Comparison of ENCODE assay signal across 11 cellular contexts in the genomic region with DNA sequence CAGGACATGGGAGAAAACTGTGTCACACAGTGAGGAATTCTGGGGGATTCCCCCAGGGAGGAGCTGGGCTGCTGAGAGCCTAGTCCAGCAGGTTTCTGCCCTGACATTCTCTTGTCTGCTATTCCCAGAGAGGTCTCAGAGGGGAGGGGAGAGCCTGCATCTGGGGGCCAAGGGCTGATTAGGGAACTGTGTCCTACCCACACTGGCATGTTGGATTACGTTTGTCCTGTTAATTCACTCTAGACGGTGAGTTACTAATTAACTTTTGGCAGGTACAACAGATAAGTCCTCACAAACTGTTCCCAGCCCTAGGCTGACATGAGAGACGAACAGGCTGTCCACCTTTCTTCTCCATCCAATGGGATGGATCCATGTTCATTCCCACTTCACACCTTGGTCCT. TPM values are rescaled to one million over a fixed set of nuclear protein-coding genes. Genes with fewer than 3 reads are reported as not detected.
DNase-seq lines count a peak whose midpoint lies in the region; ATAC-seq and TF ChIP-seq lines count a peak whose summit lies in the region.
"Had no signal": no experiment of that assay in that cellular context is flagged by ENCODE, and none has a peak within 500 bp of the region (broad histone marks: within the 10 kb centered on the region; RNA-seq: fewer than 3 reads in every experiment).

No MANE protein-coding gene starts in this region.

- H3K27me3 Mint-ChIP-seq in chondrocyte (ENCODE audit: low read depth) = no peaks in the 10 kb centered on the region
- H3K27me3 Mint-ChIP-seq in natural killer cell (ENCODE audit: low read depth in 2 of 2) = no peaks in the 10 kb centered on the region

- H3K4me3 ChIP-seq in right atrium auricular region (no peak overlapping the region), vagina (no peak overlapping the region)

- TF ChIP-seq CTCF in right atrium auricular region (IDR thresholded peaks at IDR 0.05) = no peak
- TF ChIP-seq CTCF in chondrocyte (IDR thresholded peaks at IDR 0.05) = no peak
- TF ChIP-seq CTCF in natural killer cell (IDR thresholded peaks at IDR 0.05) = no peak
- TF ChIP-seq CTCF in vagina (IDR thresholded peaks at IDR 0.05) = no peak

- H3K4me3 Mint-ChIP-seq in chondrocyte (ENCODE audit: unreplicated experiment) (no peak overlapping the region), natural killer cell (peak overlapping the region; percentile 53)

- H3K27ac Mint-ChIP-seq in chondrocyte (ENCODE audit: unreplicated experiment) = peak overlapping the region; percentile 96
- H3K27ac Mint-ChIP-seq in natural killer cell = peak overlapping the region; percentile 82 to 86

- TF ChIP-seq POLR2A in vagina (IDR thresholded peaks at IDR 0.05) = no peak

- H3K9me3 ChIP-seq in right atrium auricular region = no peaks in the 10 kb centered on the region
- H3K9me3 ChIP-seq in vagina = no peaks in the 10 kb centered on the region

- peaks cover 0 to 77% of the 10 kb centered on the region in 2 donors for H3K4me1 ChIP-seq in right atrium auricular region
- peaks cover 71% of the 10 kb centered on the region for H3K4me1 ChIP-seq in vagina

- H3K4me1 Mint-ChIP-seq in chondrocyte (ENCODE audit: low read depth) (peaks cover 73% of the 10 kb centered on the region), natural killer cell (peaks cover 54 to 64% of the 10 kb centered on the region in 2 donors)

- no peaks in the 10 kb centered on the region for H3K9me3 Mint-ChIP-seq in chondrocyte (ENCODE audit: low read depth)
- H3K9me3 Mint-ChIP-seq in natural killer cell = no peaks in the 10 kb centered on the region

- DNase-seq in right atrium auricular region (ENCODE audit: low spot score) (no peak), left ventricle myocardium superior (no peak), chondrocyte (ENCODE audit: low spot score) (peak; percentile 24), natural killer cell (no peak), vagina (ENCODE audit: extremely low spot score in 2 of 2) (no peak), NCI-H1092 treated with DMSO at 0.1 percent for 48 hours (lab: John Stamatoyannopoulos, UW) (no peak), NCI-H82 (lab: John Stamatoyannopoulos, UW) (no peak), inferior parietal cortex (ENCODE audit: extremely low spot score) (no peak)
- DNase-seq: brain microvascular endothelial cell, HCEC 1CT, NCI-H510A had no signal

- H3K36me3 Mint-ChIP-seq in chondrocyte (ENCODE audit: low read depth) = peaks cover 12% of the 10 kb centered on the region
- H3K36me3 Mint-ChIP-seq in natural killer cell = no peaks in the 10 kb centered on the region

- intact Hi-C loops in left ventricle myocardium superior (cut with micrococcal nuclease) = loop anchor here (5.0 kb wide), 1 partner anchor 45 kb away; no protein-coding TSS in a partner anchor
- intact Hi-C loops in natural killer cell (cut with micrococcal nuclease) = loop anchor here (5.0 kb wide), 1 partner anchor 100 kb away; no protein-coding TSS in a partner anchor
- intact Hi-C loops in vagina (cut with DNase I) = no loop called here

- H3K36me3 ChIP-seq in right atrium auricular region = peaks cover 24% of the 10 kb centered on the region
- H3K36me3 ChIP-seq in vagina = peaks cover 0 to 8% of the 10 kb centered on the region in 2 donors

- H3K27me3 ChIP-seq in right atrium auricular region (no peaks in the 10 kb centered on the region), vagina (no peaks in the 10 kb centered on the region)
- H3K27me3 ChIP-seq: brain microvascular endothelial cell had no signal

- H3K27ac ChIP-seq in right atrium auricular region (peak overlapping the region; percentile 93 to 97), vagina (peak overlapping the region; percentile 95)

- no peak for ATAC-seq in left ventricle myocardium superior
- ATAC-seq in natural killer cell = no peak

RNA-seq across cellular contexts. Expression of gene SH3BGRL3, which starts 2.6 kb away (rescaled TPM):
- total RNA-seq in right atrium auricular region = 10 to 100 TPM; 24.8 to 66.0 TPM
- 34.7 TPM for total RNA-seq in left ventricle myocardium superior
- total RNA-seq in chondrocyte = 156 to 175 TPM (median 162 TPM) in 3 replicates
- total RNA-seq in natural killer cell = 100 to 1,000 TPM; 396 to 488 (median 437) TPM
- total RNA-seq in vagina = 115 TPM

RNA-seq across cellular contexts. Expression of gene UBXN11, which starts 29.2 kb away (rescaled TPM):
- total RNA-seq in right atrium auricular region (1 to 10 TPM; 4.5 to 7.4 TPM), left ventricle myocardium superior (9.7 TPM), chondrocyte (8.7 to 20.4 TPM (median 8.7 TPM) in 3 replicates), natural killer cell (10 to 100 TPM; 22.7 to 32.0 (median 31.7) TPM), vagina (7.1 TPM)

RNA-seq across cellular contexts. Expression of gene CD52, which starts 40.5 kb away (rescaled TPM):
- total RNA-seq in right atrium auricular region (1 to 10 TPM; 4.9 to 5.8 TPM), left ventricle myocardium superior (6.3 TPM), chondrocyte (not detected in 3 replicates), natural killer cell (100 to 1,000 TPM; 454 to 485 (median 482) TPM), vagina (8.1 TPM)

RNA-seq across cellular contexts. Expression of gene CEP85, which starts 43.3 kb away (rescaled TPM):
- total RNA-seq in right atrium auricular region = 100 to 1,000 TPM in 1 of 2 donors, 10 to 100 TPM in 1; 31.2 to 104 TPM
- 91.1 TPM for total RNA-seq in left ventricle myocardium superior
- total RNA-seq in chondrocyte = 13.1 to 18.2 TPM (median 13.7 TPM) in 3 replicates
- total RNA-seq in natural killer cell = 10 to 100 TPM; 13.0 to 20.4 (median 18.0) TPM
- 9.1 TPM for total RNA-seq in vagina

Comparison
In these comparisons a context has a peak if more than half of its experiments do, and no peak if none do; other contexts are left out.
1. RNA of gene CD52, which starts 40.5 kb away (total RNA-seq): 454 to 485 TPM in natural killer cell; 8.1 TPM in vagina (single experiment), 6.3 TPM in left ventricle myocardium superior (single experiment), 4.9 to 5.8 TPM in right atrium auricular region and not detected in chondrocyte; every median in the first group is over 10 times any median in the second.